ENCODE assay signal across 18 cellular contexts in the genomic region with DNA sequence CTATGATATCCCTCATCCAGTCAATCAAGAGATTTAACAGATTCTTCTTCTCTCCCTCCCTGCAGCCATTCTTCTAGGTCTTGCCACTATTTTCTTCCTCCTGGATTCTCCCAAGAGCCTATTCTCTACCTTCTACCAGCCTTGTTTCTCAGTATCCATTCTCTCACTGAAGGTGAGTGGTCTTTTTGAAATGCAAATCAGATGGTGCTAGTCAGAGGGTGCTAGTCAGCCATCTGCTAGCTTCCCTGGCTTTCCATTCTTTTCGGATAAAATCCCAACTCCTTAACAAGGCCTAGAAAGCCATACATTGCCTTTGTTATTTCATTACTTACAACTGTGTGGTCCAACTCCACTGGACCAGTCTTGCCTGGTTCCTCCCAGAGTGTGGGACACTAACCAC.
DNase-seq lines count a peak whose midpoint lies in the region; ATAC-seq and TF ChIP-seq lines count a peak whose summit lies in the region.
"Had no signal": no experiment of that assay in that cellular context is flagged by ENCODE, and none has a peak within 500 bp of the region (broad histone marks: within the 10 kb centered on the region; RNA-seq: fewer than 3 reads in every experiment).

No MANE protein-coding gene starts in this region.

- H3K36me3 Mint-ChIP-seq in activated CD4-positive, alpha-beta T cell treated with anti-CD3 and anti-CD28 coated beads, Interleukin-2, amount 10 ng/mL, durations not matched to agents 24 days and 14 days (ENCODE audit: low read depth): peaks cover 51% of the 10 kb centered on the region
- peaks cover 30% of the 10 kb centered on the region for H3K36me3 Mint-ChIP-seq in activated CD4-positive, alpha-beta T cell treated with anti-CD3 and anti-CD28 coated beads for 36 hours (ENCODE audit: low read depth)
- H3K36me3 Mint-ChIP-seq in H9 (ENCODE audit: insufficient read depth in 1 of 3, low read depth in 3 of 3): peaks cover 0 to 3% (median 0%) of the 10 kb centered on the region in 3 experiments; a peak in 2 of 7 replicates
- no peaks in the 10 kb centered on the region; the same call in 1 of the 2 replicates for H3K36me3 Mint-ChIP-seq in WTC11
- no peaks in the 10 kb centered on the region for H3K36me3 Mint-ChIP-seq in immature natural killer cell
- H3K36me3 Mint-ChIP-seq: CD14-positive monocyte had no signal

- no peak overlapping the region for H2BK5ac ChIP-seq in H9 (ENCODE audit: insufficient read length, low read length)

- no peak for ATAC-seq in activated CD4-positive, alpha-beta T cell treated with anti-CD3 and anti-CD28 coated beads for 36 hours
- ATAC-seq in WTC11: peak; percentile 85
- no peak for ATAC-seq in GM21723 (IDR thresholded peaks at IDR 0.05; ENCODE audit: unreplicated experiment)
- ATAC-seq: PC-3 had no signal

- H3K4me2 ChIP-seq in H9 (ENCODE audit: insufficient read depth, insufficient read length, low read length): no peak overlapping the region

- no peak overlapping the region for H4K5ac ChIP-seq in H9 (ENCODE audit: insufficient read length, low read depth, low read length)

- no peak overlapping the region for H3K14ac ChIP-seq in H9 (ENCODE audit: insufficient read depth, low read length)

- CTCF ChIA-PET in activated CD4-positive, alpha-beta T cell treated with anti-CD3 and anti-CD28 coated beads for 36 hours (lab: Charles Lee): no interaction called here
- CTCF ChIA-PET in WTC11 (lab: Charles Lee): no interaction called here

- peaks cover 3% of the 10 kb centered on the region; the same call in 1 of the 2 replicates for H3K4me1 ChIP-seq in H9 (ENCODE audit: insufficient read depth, low read length)
- H3K4me1 ChIP-seq in breast epithelium: no peaks in the 10 kb centered on the region
- H3K4me1 ChIP-seq: Caco-2 had no signal

- peaks cover 31% of the 10 kb centered on the region for H3K4me1 Mint-ChIP-seq in activated CD4-positive, alpha-beta T cell treated with anti-CD3 and anti-CD28 coated beads, Interleukin-2, amount 10 ng/mL, durations not matched to agents 24 days and 14 days
- peaks cover 27% of the 10 kb centered on the region for H3K4me1 Mint-ChIP-seq in activated CD4-positive, alpha-beta T cell treated with anti-CD3 and anti-CD28 coated beads for 36 hours
- H3K4me1 Mint-ChIP-seq in H9: peaks cover 12 to 13% of the 10 kb centered on the region in 2 experiments
- peaks cover 21% of the 10 kb centered on the region for H3K4me1 Mint-ChIP-seq in WTC11
- peaks cover 25 to 35% of the 10 kb centered on the region in 2 donors for H3K4me1 Mint-ChIP-seq in immature natural killer cell

- H3K23ac ChIP-seq in H9 (ENCODE audit: insufficient read length, low read depth, low read length): no peak overlapping the region

- intact Hi-C loops in activated CD4-positive, alpha-beta T cell treated with anti-CD3 and anti-CD28 coated beads, Interleukin-2, amount 10 ng/mL, durations not matched to agents 24 days and 14 days (cut with micrococcal nuclease): loop anchor here (5.0 to 10.0 kb wide), 4 partner anchors 52 to 569 kb away; no protein-coding TSS in a partner anchor
- intact Hi-C loops in activated CD4-positive, alpha-beta T cell treated with anti-CD3 and anti-CD28 coated beads for 36 hours (cut with DNase I, micrococcal nuclease): no loop called here
- intact Hi-C loops in breast epithelium (cut with DNase I; ENCODE audit: low total_unique reads): no loop called here

- H3K9me3 ChIP-seq in H9 (ENCODE audit: control insufficient read depth, low read depth, low read length) (no peaks in the 10 kb centered on the region), breast epithelium (no peaks in the 10 kb centered on the region)
- H3K9me3 ChIP-seq: Caco-2, MG63 had no signal

- H3K27me3 ChIP-seq in H9 (ENCODE audit: insufficient read depth, low read length): no peaks in the 10 kb centered on the region
- H3K27me3 ChIP-seq in breast epithelium: no peaks in the 10 kb centered on the region
- H3K27me3 ChIP-seq: MG63 had no signal

- H3K4me3 ChIP-seq in breast epithelium: no peak overlapping the region
- H3K4me3 ChIP-seq: MG63 had no signal

- H2BK20ac ChIP-seq in H9 (ENCODE audit: low read depth, low read length, poor library complexity, severe bottlenecking): no peak overlapping the region

- peak overlapping the region; percentile 56 for H3K18ac ChIP-seq in H9 (ENCODE audit: insufficient read length, low read depth, low read length)

- H2AK5ac ChIP-seq in H9 (ENCODE audit: insufficient read length, low read length): no peak overlapping the region

- no peak for TF ChIP-seq POLR2A in breast epithelium (IDR thresholded peaks at IDR 0.05)

- no peak for TF ChIP-seq CTCF in H9 (conservative IDR thresholded peaks at IDR 0.05)
- TF ChIP-seq CTCF in WTC11 (IDR thresholded peaks at IDR 0.05): no peak
- TF ChIP-seq CTCF in breast epithelium (IDR thresholded peaks at IDR 0.05): no peak

- no peak overlapping the region for H2BK120ac ChIP-seq in H9 (ENCODE audit: low read depth, low read length, poor library complexity, severe bottlenecking)

- H3K9me3 Mint-ChIP-seq in activated CD4-positive, alpha-beta T cell treated with anti-CD3 and anti-CD28 coated beads, Interleukin-2, amount 10 ng/mL, durations not matched to agents 24 days and 14 days: peaks cover 12% of the 10 kb centered on the region
- no peaks in the 10 kb centered on the region for H3K9me3 Mint-ChIP-seq in activated CD4-positive, alpha-beta T cell treated with anti-CD3 and anti-CD28 coated beads for 36 hours (ENCODE audit: low read depth)
- H3K9me3 Mint-ChIP-seq in H9 (peaks cover 0 to 3% of the 10 kb centered on the region in 2 experiments; a peak in 2 of 5 replicates), WTC11 (peaks cover 6% of the 10 kb centered on the region), immature natural killer cell (no peaks in the 10 kb centered on the region)

- H2AFZ ChIP-seq in H9 (ENCODE audit: low read length): no peak overlapping the region

- WGBS in H9 (ENCODE audit: extremely low coverage, insufficient read length, low lambda C conversion rate): no CpG with 5 or more reads among the region's 1 CpG

- H3K79me1 ChIP-seq in H9 (ENCODE audit: insufficient read depth, low read depth, low read length, poor library complexity, severe bottlenecking): no peaks in the 10 kb centered on the region

- no peaks in the 10 kb centered on the region for H3K27me3 Mint-ChIP-seq in activated CD4-positive, alpha-beta T cell treated with anti-CD3 and anti-CD28 coated beads, Interleukin-2, amount 10 ng/mL, durations not matched to agents 24 days and 14 days
- H3K27me3 Mint-ChIP-seq in activated CD4-positive, alpha-beta T cell treated with anti-CD3 and anti-CD28 coated beads for 36 hours: no peaks in the 10 kb centered on the region
- H3K27me3 Mint-ChIP-seq in H9 (ENCODE audit: low read depth) (no peaks in the 10 kb centered on the region; the same call in 1 of the 2 replicates), WTC11 (ENCODE audit: low read depth) (no peaks in the 10 kb centered on the region), immature natural killer cell (ENCODE audit: low read depth in 3 of 3) (peaks cover 0 to 3% (median 2%) of the 10 kb centered on the region in 3 donors)

- no peaks in the 10 kb centered on the region for H3K23me2 ChIP-seq in H9 (ENCODE audit: insufficient read length, low read depth, low read length, poor library complexity, severe bottlenecking)

- H4K8ac ChIP-seq in H9 (replicated peaks; ENCODE audit: insufficient read length, low read depth, low read length): no peak overlapping the region

- H3K27ac Mint-ChIP-seq in activated CD4-positive, alpha-beta T cell treated with anti-CD3 and anti-CD28 coated beads, Interleukin-2, amount 10 ng/mL, durations not matched to agents 24 days and 14 days: no peak overlapping the region
- no peak overlapping the region for H3K27ac Mint-ChIP-seq in activated CD4-positive, alpha-beta T cell treated with anti-CD3 and anti-CD28 coated beads for 36 hours
- H3K27ac Mint-ChIP-seq in H9: 0 out of 7 replicates have a peak overlapping the region, but pooled peaks of 2 of the 3 experiments have one; percentile 17 to 39
- H3K27ac Mint-ChIP-seq in WTC11: peak overlapping the region; percentile 39
- H3K27ac Mint-ChIP-seq in immature natural killer cell: peak overlapping the region in 5 of 6 donors; percentile 31 to 88 (median 64)

- H2BK12ac ChIP-seq in H9 (ENCODE audit: insufficient read length, low read depth, low read length): no peak overlapping the region

- no peak overlapping the region for H3T11ph ChIP-seq in H9 (ENCODE audit: low read length)

- H3K9ac ChIP-seq in H9 (ENCODE audit: extremely low read depth, insufficient read length, low read length): no peak overlapping the region

- H3K4me3 Mint-ChIP-seq in activated CD4-positive, alpha-beta T cell treated with anti-CD3 and anti-CD28 coated beads, Interleukin-2, amount 10 ng/mL, durations not matched to agents 24 days and 14 days: peak overlapping the region; percentile 39
- H3K4me3 Mint-ChIP-seq in activated CD4-positive, alpha-beta T cell treated with anti-CD3 and anti-CD28 coated beads for 36 hours: no peak overlapping the region
- H3K4me3 Mint-ChIP-seq in H9: no peak overlapping the region
- H3K4me3 Mint-ChIP-seq in WTC11: no peak overlapping the region
- peak overlapping the region in 4 of 5 donors; percentile 42 to 65 (median 58) for H3K4me3 Mint-ChIP-seq in immature natural killer cell
- H3K4me3 Mint-ChIP-seq: CD14-positive monocyte had no signal

- no peak overlapping the region for H2BK15ac ChIP-seq in H9 (ENCODE audit: low read depth, low read length)

- no peak overlapping the region for H3K56ac ChIP-seq in H9 (ENCODE audit: insufficient read length, low read depth, low read length)

- no peak overlapping the region for H3K27ac ChIP-seq in H9 (ENCODE audit: insufficient read length, low read depth, low read length)
- no peak overlapping the region for H3K27ac ChIP-seq in breast epithelium

- H4K91ac ChIP-seq in H9 (ENCODE audit: insufficient read length, low read depth, low read length): no peak overlapping the region

- H3K4ac ChIP-seq in H9 (ENCODE audit: low read depth, low read length): no peak overlapping the region

- H3K36me3 ChIP-seq in breast epithelium: no peaks in the 10 kb centered on the region
- H3K36me3 ChIP-seq: MG63 had no signal

- no peak for DNase-seq in activated CD4-positive, alpha-beta T cell treated with anti-CD3 and anti-CD28 coated beads, Interleukin-2, amount 10 ng/mL, durations not matched to agents 24 days and 14 days
- no peak for DNase-seq in activated CD4-positive, alpha-beta T cell treated with anti-CD3 and anti-CD28 coated beads for 36 hours
- DNase-seq in H9: no peak
- no peak for DNase-seq in WTC11 (ENCODE audit: low spot score)
- DNase-seq in immature natural killer cell: no peak
- DNase-seq in AML-193 (lab: John Stamatoyannopoulos, UW): no peak
- no peak for DNase-seq in breast epithelium (ENCODE audit: low spot score in 2 of 2)
- DNase-seq: 8988T, Caco-2, KG1, MG63, NCI-H1105, NCI-H1694 treated with DMSO at 0.1 percent for 48 hours, NCI-H345, NCI-H526 treated with DMSO at 0.1 percent for 48 hours, PC-3 had no signal

- H3K79me2 ChIP-seq in H9 (ENCODE audit: insufficient read depth, low read length): no peaks in the 10 kb centered on the region

- POLR2A ChIA-PET in activated CD4-positive, alpha-beta T cell treated with anti-CD3 and anti-CD28 coated beads for 36 hours (lab: Charles Lee): no interaction called here
- POLR2A ChIA-PET in WTC11 (lab: Charles Lee): no interaction called here

- no peaks in the 10 kb centered on the region for H4K20me1 ChIP-seq in H9 (ENCODE audit: control insufficient read depth, insufficient read depth, insufficient read length)

TF ChIP-seq in WTC11, 78 proteins besides CTCF, POLR2A, EP300 and RAD21 (continues in another document):
- no peak for TF ChIP-seq ZNF423 (CRISPR knock-in tag; IDR thresholded peaks at IDR 0.05)

Comparison
In these comparisons a context has a peak if more than half of its experiments do, and no peak if none do; other contexts are left out.
1. H3K4me3 Mint-ChIP-seq: peak in activated CD4-positive, alpha-beta T cell treated with anti-CD3 and anti-CD28 coated beads, Interleukin-2, amount 10 ng/mL, durations not matched to agents 24 days and 14 days (single experiment) and immature natural killer cell (4 of 5); none in activated CD4-positive, alpha-beta T cell treated with anti-CD3 and anti-CD28 coated beads for 36 hours (single experiment), H9 (0 of 2) and WTC11 (single experiment).
2. H3K27ac Mint-ChIP-seq: peak in H9 (2 of 3), WTC11 (single experiment) and immature natural killer cell (5 of 6); none in activated CD4-positive, alpha-beta T cell treated with anti-CD3 and anti-CD28 coated beads, Interleukin-2, amount 10 ng/mL, durations not matched to agents 24 days and 14 days (single experiment) and activated CD4-positive, alpha-beta T cell treated with anti-CD3 and anti-CD28 coated beads for 36 hours (single experiment).